ENCODE assay signal across 11 cellular contexts in genomic region chr1:167517535-167518330, GRCh38. TPM values are rescaled to one million over a fixed set of nuclear protein-coding genes. Genes with fewer than 3 reads are reported as not detected.
DNase-seq lines count a peak whose midpoint lies in the region; ATAC-seq and TF ChIP-seq lines count a peak whose summit lies in the region.
"Had no signal": no experiment of that assay in that cellular context is flagged by ENCODE, and none has a peak within 500 bp of the region (broad histone marks: within the 10 kb centered on the region; RNA-seq: fewer than 3 reads in every experiment).

No MANE protein-coding gene starts in this region.

- H3K27me3 Mint-ChIP-seq in activated T-cell treated with anti-CD3 and anti-CD28 coated beads, Interleukin-2, amount 50 U/mL, for 72 hours (ENCODE audit: low read depth), result no peaks in the 10 kb centered on the region
- no peaks in the 10 kb centered on the region for H3K27me3 Mint-ChIP-seq in natural killer cell (ENCODE audit: low read depth in 2 of 2)

- TF ChIP-seq POLR2A in stomach (IDR thresholded peaks at IDR 0.05), result no peak

- H3K36me3 ChIP-seq in RWPE2 (ENCODE audit: low read depth) (no peaks in the 10 kb centered on the region), stomach (no peaks in the 10 kb centered on the region)

- DNase-seq in RWPE2 (ENCODE audit: low spot score), result no peak
- peak; percentile 95 to 96 for DNase-seq in activated T-cell treated with anti-CD3 and anti-CD28 coated beads, Interleukin-2, amount 50 U/mL, for 72 hours
- peak; percentile 86 for DNase-seq in natural killer cell
- DNase-seq in stomach, result no peak
- DNase-seq in middle frontal gyrus (ENCODE audit: extremely low spot score, low spot score), result no peak
- DNase-seq in UCSD-AML1 (lab: John Stamatoyannopoulos, UW; ENCODE audit: unreplicated experiment), result no peak
- no peak for DNase-seq in NCI-H2171 (lab: John Stamatoyannopoulos, UW)

- no peak overlapping the region for H3K4me3 ChIP-seq in RWPE2 (ENCODE audit: severe bottlenecking)
- peak overlapping the region in 3 of 4 donors; percentile 13 to 33 (median 15) for H3K4me3 ChIP-seq in stomach

- peaks cover 24 to 25% of the 10 kb centered on the region in 2 donors for H3K36me3 Mint-ChIP-seq in activated T-cell treated with anti-CD3 and anti-CD28 coated beads, Interleukin-2, amount 50 U/mL, for 72 hours (ENCODE audit: insufficient read depth in 2 of 2)
- peaks cover 25% of the 10 kb centered on the region for H3K36me3 Mint-ChIP-seq in natural killer cell

- WGBS in stomach, 5 donors, result 80 to 90% (median 87%) methylated on average over 27 to 30 of the region's 30 CpGs

- H3K4me3 Mint-ChIP-seq in activated T-cell treated with anti-CD3 and anti-CD28 coated beads, Interleukin-2, amount 50 U/mL, for 72 hours, result peak overlapping the region; percentile 85 to 98
- H3K4me3 Mint-ChIP-seq in natural killer cell, result peak overlapping the region; percentile 95
- H3K4me3 Mint-ChIP-seq: brain had no signal

- peaks cover 61% of the 10 kb centered on the region for H3K4me1 Mint-ChIP-seq in activated T-cell treated with anti-CD3 and anti-CD28 coated beads, Interleukin-2, amount 50 U/mL, for 72 hours (ENCODE audit: low read depth)
- peaks cover 51 to 60% of the 10 kb centered on the region in 2 donors for H3K4me1 Mint-ChIP-seq in natural killer cell

- H3K9me3 Mint-ChIP-seq in activated T-cell treated with anti-CD3 and anti-CD28 coated beads, Interleukin-2, amount 50 U/mL, for 72 hours, result no peaks in the 10 kb centered on the region
- H3K9me3 Mint-ChIP-seq in natural killer cell, result no peaks in the 10 kb centered on the region

- peak overlapping the region; percentile 99 for H3K27ac Mint-ChIP-seq in activated T-cell treated with anti-CD3 and anti-CD28 coated beads, Interleukin-2, amount 50 U/mL, for 72 hours
- H3K27ac Mint-ChIP-seq in natural killer cell, result peak overlapping the region; percentile 91 to 100
- H3K27ac Mint-ChIP-seq: brain had no signal

- 0 out of 3 replicates have a peak, but pooled peaks have one; percentile 14 for ATAC-seq in RWPE2 (ENCODE audit: low read depth)
- ATAC-seq in activated T-cell treated with anti-CD3 and anti-CD28 coated beads, Interleukin-2, amount 50 U/mL, for 72 hours (replicated peaks in 1 of 2), result peak; percentile 96 to 98
- peak; percentile 76 to 91 (median 83) for ATAC-seq in natural killer cell
- no peak for ATAC-seq in GM21723 (IDR thresholded peaks at IDR 0.05; ENCODE audit: unreplicated experiment)

- intact Hi-C loops in natural killer cell (cut with micrococcal nuclease) (loop anchor here (1.0 to 5.0 kb wide), 6 partner anchors 8 to 295 kb away; partner anchors contain the start of gene POU2F1), stomach (cut with DNase I; ENCODE audit: low total_unique reads) (no loop called here)

- TF ChIP-seq CTCF in RWPE2 (IDR thresholded peaks at IDR 0.05; ENCODE audit: poor library complexity, severe bottlenecking) (no peak), natural killer cell (IDR thresholded peaks at IDR 0.05) (no peak), stomach (IDR thresholded peaks at IDR 0.05) (no peak)

- H3K9me3 ChIP-seq in RWPE2 (ENCODE audit: severe bottlenecking) (no peaks in the 10 kb centered on the region), stomach (no peaks in the 10 kb centered on the region)

- TF ChIP-seq EP300 in stomach (IDR thresholded peaks at IDR 0.05), result no peak

- H3K4me1 ChIP-seq in RWPE2 (ENCODE audit: insufficient read depth, poor library complexity, severe bottlenecking) (no peaks in the 10 kb centered on the region), stomach (no peaks in the 10 kb centered on the region)

- H3K27me3 ChIP-seq in RWPE2 (ENCODE audit: insufficient read depth, poor library complexity, severe bottlenecking), result peaks cover 7% of the 10 kb centered on the region
- no peaks in the 10 kb centered on the region for H3K27me3 ChIP-seq in stomach

- H3K27ac ChIP-seq in RWPE2 (ENCODE audit: poor library complexity, severe bottlenecking) (no peak overlapping the region), stomach (peak overlapping the region; percentile 31 to 59 (median 50))
- H3K27ac ChIP-seq: KMS-11 had no signal

RNA-seq across cellular contexts. Expression of gene CD247, which starts 0.6 kb away (rescaled TPM):
- total RNA-seq in activated T-cell treated with anti-CD3 and anti-CD28 coated beads, Interleukin-2, amount 50 U/mL, for 72 hours, result 100 to 1,000 TPM; 160 to 178 TPM
- total RNA-seq in natural killer cell (1,000 to 10,000 TPM; 1,027 to 1,374 (median 1,309) TPM), stomach (1 to 10 TPM in 2 of 5 donors, not detected in 3; 5.3 to 6.7 TPM)
- polyA plus RNA-seq in stomach, result 1 to 10 TPM in 2 of 3 donors, under 1 TPM in 1; 0.68 to 3.1 (median 1.0) TPM
- polyA plus RNA-seq: keratinocyte had no signal

RNA-seq across cellular contexts. Expression of gene CREG1, which starts 35.8 kb away (rescaled TPM):
- 1 to 10 TPM; 7.4 to 8.3 TPM for total RNA-seq in activated T-cell treated with anti-CD3 and anti-CD28 coated beads, Interleukin-2, amount 50 U/mL, for 72 hours
- 10 to 100 TPM in 1 of 3 donors, 1 to 10 TPM in 2; 6.7 to 15.8 (median 8.9) TPM for total RNA-seq in natural killer cell
- 100 to 1,000 TPM in 2 of 5 donors, 10 to 100 TPM in 3; 74.9 to 120 (median 87.7) TPM for total RNA-seq in stomach
- polyA plus RNA-seq in stomach, result 10 to 100 TPM; 44.6 to 70.3 (median 65.9) TPM

Comparison
In these comparisons a context has a peak if more than half of its experiments do, and no peak if none do; other contexts are left out.
1. DNase-seq: peak in activated T-cell treated with anti-CD3 and anti-CD28 coated beads, Interleukin-2, amount 50 U/mL, for 72 hours (2 of 2) and natural killer cell (single experiment); none in RWPE2 (single experiment), stomach (single experiment), middle frontal gyrus (single experiment), UCSD-AML1 (single experiment) and NCI-H2171 (single experiment).
2. RNA of gene CD247, which starts 0.6 kb away (total RNA-seq): 1,027 to 1,374 TPM in natural killer cell and 160 to 178 TPM in activated T-cell treated with anti-CD3 and anti-CD28 coated beads, Interleukin-2, amount 50 U/mL, for 72 hours; 5.3 to 6.7 TPM in stomach; every median in the first group is over 10 times any median in the second.
3. RNA of gene CREG1, which starts 35.8 kb away (total RNA-seq): 74.9 to 120 TPM in stomach; 6.7 to 15.8 TPM in natural killer cell and 7.4 to 8.3 TPM in activated T-cell treated with anti-CD3 and anti-CD28 coated beads, Interleukin-2, amount 50 U/mL, for 72 hours; every median in the first group is over 4 times any median in the second.